1 cellular context compared by ENCODE assay signal in the genomic region with DNA sequence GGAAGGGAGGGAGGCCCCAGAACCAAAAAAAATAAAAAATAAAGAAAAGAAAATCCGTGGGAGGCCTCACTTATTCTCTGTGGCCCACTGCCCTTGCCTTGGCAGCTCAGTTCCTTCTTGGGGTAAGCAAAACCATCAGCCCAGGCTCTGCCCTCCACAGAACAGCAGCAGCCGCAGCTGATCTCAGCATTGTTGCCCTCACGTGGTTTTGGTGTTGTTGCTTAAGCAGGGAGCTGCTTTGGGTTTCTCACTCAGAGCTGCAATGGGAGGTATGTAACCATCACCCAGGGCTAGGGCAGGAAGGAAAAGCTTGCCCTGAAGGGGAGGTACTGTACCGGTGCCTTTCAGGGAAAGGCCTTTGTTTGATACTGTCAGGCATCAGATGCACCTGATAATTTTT.
TF ChIP-seq lines count a peak whose summit lies in the region.

No MANE protein-coding gene starts in this region.

TF ChIP-seq in H1, 55 proteins besides CTCF, POLR2A, EP300 and RAD21:
- TF ChIP-seq, protein P1, sequence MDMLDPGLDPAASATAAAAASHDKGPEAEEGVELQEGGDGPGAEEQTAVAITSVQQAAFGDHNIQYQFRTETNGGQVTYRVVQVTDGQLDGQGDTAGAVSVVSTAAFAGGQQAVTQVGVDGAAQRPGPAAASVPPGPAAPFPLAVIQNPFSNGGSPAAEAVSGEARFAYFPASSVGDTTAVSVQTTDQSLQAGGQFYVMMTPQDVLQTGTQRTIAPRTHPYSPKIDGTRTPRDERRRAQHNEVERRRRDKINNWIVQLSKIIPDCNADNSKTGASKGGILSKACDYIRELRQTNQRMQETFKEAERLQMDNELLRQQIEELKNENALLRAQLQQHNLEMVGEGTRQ (IDR thresholded peaks at IDR 0.05; ENCODE audit: low read length), result peak; percentile 43; the same call in 1 of the 2 replicates
- TF ChIP-seq CEBPB (IDR thresholded peaks at IDR 0.05; ENCODE audit: low read depth, low read length), result 0 out of 2 replicates have a peak, but pooled peaks have one; percentile 44
- no peak for TF ChIP-seq SRF (IDR thresholded peaks at IDR 0.05; ENCODE audit: low read depth, low read length)
